9 cellular contexts compared by ENCODE assay signal in the genomic region with DNA sequence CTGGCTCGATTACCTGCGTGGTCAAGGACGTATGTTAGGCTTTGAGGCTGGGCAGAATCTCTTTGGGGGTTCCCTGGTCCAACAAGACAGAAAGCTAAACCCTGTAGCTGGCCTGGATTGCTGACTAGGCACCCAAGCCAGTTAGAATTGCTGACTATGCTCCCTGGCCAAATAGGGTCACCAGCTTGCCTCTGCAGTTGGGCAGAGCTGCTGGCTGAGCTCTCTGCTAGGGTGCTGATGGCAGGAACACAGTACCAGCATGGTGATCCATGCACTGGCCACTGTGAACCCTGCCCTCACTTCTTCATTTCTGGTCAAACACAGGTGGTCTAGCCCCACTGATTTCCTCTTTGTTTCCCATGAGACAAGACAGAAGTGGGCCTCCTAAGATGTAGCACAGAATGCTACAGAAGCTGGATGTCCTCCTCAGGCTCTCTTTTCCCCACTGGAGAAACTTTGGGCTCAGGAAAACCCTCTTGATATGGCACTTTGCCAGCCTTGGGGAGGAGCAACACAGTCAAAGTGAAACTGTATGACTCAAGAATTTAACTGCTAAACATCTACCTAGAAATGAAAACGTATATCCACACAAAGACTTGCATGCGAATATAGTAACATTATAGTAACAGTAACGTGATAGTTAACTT. TPM values are rescaled to one million over a fixed set of nuclear protein-coding genes. Genes with fewer than 3 reads are reported as not detected.
DNase-seq lines count a peak whose midpoint lies in the region; ATAC-seq and TF ChIP-seq lines count a peak whose summit lies in the region.
"Had no signal": no experiment of that assay in that cellular context is flagged by ENCODE, and none has a peak within 500 bp of the region (broad histone marks: within the 10 kb centered on the region; RNA-seq: fewer than 3 reads in every experiment).

No MANE protein-coding gene starts in this region.

- peaks cover 59% of the 10 kb centered on the region for H3K36me3 Mint-ChIP-seq in activated T-helper 1 cell treated with anti-CD3 and anti-CD28 coated beads, Interleukin-12 subunit alpha, Interleukin-12 subunit beta, Interleukin-2, Interleukin-4 antibody, amounts not matched to agents 30 ng/mL and 10 ng/mL and 1 ng/mL, durations not matched to agents 14 hours and 24 hours and 36 hours (ENCODE audit: low read depth)

- H3K27me3 Mint-ChIP-seq in activated T-helper 1 cell treated with anti-CD3 and anti-CD28 coated beads, Interleukin-12 subunit alpha, Interleukin-12 subunit beta, Interleukin-2, Interleukin-4 antibody, amounts not matched to agents 30 ng/mL and 10 ng/mL and 1 ng/mL, durations not matched to agents 14 hours and 24 hours and 36 hours (ENCODE audit: insufficient read depth), result no peaks in the 10 kb centered on the region

- no peak overlapping the region for H3K27ac ChIP-seq in osteoblast (ENCODE audit: low read depth, low read length)

- no peak for TF ChIP-seq CTCF in osteoblast (IDR thresholded peaks at IDR 0.05; ENCODE audit: extremely low read depth, low read depth, low read length)

- peaks cover 12% of the 10 kb centered on the region for H4K20me1 ChIP-seq in osteoblast (ENCODE audit: insufficient read depth, low read length)

- intact Hi-C loops in activated T-helper 1 cell treated with anti-CD3 and anti-CD28 coated beads, Interleukin-12 subunit alpha, Interleukin-12 subunit beta, Interleukin-2, Interleukin-4 antibody, amounts not matched to agents 30 ng/mL and 10 ng/mL and 1 ng/mL, durations not matched to agents 14 hours and 24 hours and 36 hours (cut with micrococcal nuclease), result loop anchor here (1.0 to 5.0 kb wide), 4 partner anchors 29 to 445 kb away; no protein-coding TSS in a partner anchor

- peak; percentile 32 for DNase-seq in activated T-helper 1 cell treated with anti-CD3 and anti-CD28 coated beads, Interleukin-12 subunit alpha, Interleukin-12 subunit beta, Interleukin-2, Interleukin-4 antibody, amounts not matched to agents 30 ng/mL and 10 ng/mL and 1 ng/mL, durations not matched to agents 14 hours and 24 hours and 36 hours (ENCODE audit: low spot score)
- DNase-seq in osteoblast (ENCODE audit: insufficient read length, low spot score, missing footprints) (peak; percentile 39), UCSD-AML1 (lab: John Stamatoyannopoulos, UW; ENCODE audit: unreplicated experiment) (no peak), SIG-M5 treated with dmso at 0.1 percent for 504 hours (lab: John Stamatoyannopoulos, UW; ENCODE audit: unreplicated experiment) (no peak), OCI-M2 (lab: John Stamatoyannopoulos, UW; ENCODE audit: unreplicated experiment) (no peak), GM19238 (ENCODE audit: insufficient read length, low spot score) (no peak)

- no peak overlapping the region for H3K4me2 ChIP-seq in osteoblast (ENCODE audit: insufficient read depth, low read length)

- no peak overlapping the region for H3K4me3 ChIP-seq in osteoblast (ENCODE audit: insufficient read depth, low read length)
- H3K4me3 ChIP-seq: HAP-1 had no signal

- H3K36me3 ChIP-seq in osteoblast (ENCODE audit: insufficient read depth, low read length), result no peaks in the 10 kb centered on the region
- H3K36me3 ChIP-seq: HAP-1 had no signal

- H3K4me1 Mint-ChIP-seq in activated T-helper 1 cell treated with anti-CD3 and anti-CD28 coated beads, Interleukin-12 subunit alpha, Interleukin-12 subunit beta, Interleukin-2, Interleukin-4 antibody, amounts not matched to agents 30 ng/mL and 10 ng/mL and 1 ng/mL, durations not matched to agents 14 hours and 24 hours and 36 hours (ENCODE audit: low read depth), result peaks cover 80% of the 10 kb centered on the region

- H3K27ac Mint-ChIP-seq in activated T-helper 1 cell treated with anti-CD3 and anti-CD28 coated beads, Interleukin-12 subunit alpha, Interleukin-12 subunit beta, Interleukin-2, Interleukin-4 antibody, amounts not matched to agents 30 ng/mL and 10 ng/mL and 1 ng/mL, durations not matched to agents 14 hours and 24 hours and 36 hours, result peak overlapping the region; percentile 90

- H3K4me3 Mint-ChIP-seq in activated T-helper 1 cell treated with anti-CD3 and anti-CD28 coated beads, Interleukin-12 subunit alpha, Interleukin-12 subunit beta, Interleukin-2, Interleukin-4 antibody, amounts not matched to agents 30 ng/mL and 10 ng/mL and 1 ng/mL, durations not matched to agents 14 hours and 24 hours and 36 hours, result peak overlapping the region; percentile 59

- H2AFZ ChIP-seq in osteoblast (ENCODE audit: low read length), result no peak overlapping the region

- no peaks in the 10 kb centered on the region for H3K9me3 ChIP-seq in osteoblast (ENCODE audit: low read depth, low read length)
- H3K9me3 ChIP-seq: HAP-1 had no signal

- H3K27me3 ChIP-seq in osteoblast (ENCODE audit: insufficient read depth, low read length), result no peaks in the 10 kb centered on the region

- peaks cover 44% of the 10 kb centered on the region for H3K79me2 ChIP-seq in osteoblast (ENCODE audit: insufficient read depth, low read length)

- H3K9me3 Mint-ChIP-seq in activated T-helper 1 cell treated with anti-CD3 and anti-CD28 coated beads, Interleukin-12 subunit alpha, Interleukin-12 subunit beta, Interleukin-2, Interleukin-4 antibody, amounts not matched to agents 30 ng/mL and 10 ng/mL and 1 ng/mL, durations not matched to agents 14 hours and 24 hours and 36 hours, result peaks cover 37% of the 10 kb centered on the region

- peak; percentile 70 for ATAC-seq in GM18868 (IDR thresholded peaks at IDR 0.05; ENCODE audit: unreplicated experiment)
- ATAC-seq in HG03354 (IDR thresholded peaks at IDR 0.05; ENCODE audit: poor library complexity, severe bottlenecking, unreplicated experiment), result peak; percentile 77

- H3K4me1 ChIP-seq in osteoblast (ENCODE audit: insufficient read depth, low read length), result no peaks in the 10 kb centered on the region
- H3K4me1 ChIP-seq: HAP-1 had no signal

RNA-seq across cellular contexts. Expression of gene SP140L, which starts 20.8 kb away (rescaled TPM):
- total RNA-seq in activated T-helper 1 cell treated with anti-CD3 and anti-CD28 coated beads, Interleukin-12 subunit alpha, Interleukin-12 subunit beta, Interleukin-2, Interleukin-4 antibody, amounts not matched to agents 30 ng/mL and 10 ng/mL and 1 ng/mL, durations not matched to agents 14 hours and 24 hours and 36 hours, result 57.4 and 57.8 TPM in 2 replicates
- 15.6 and 18.6 TPM in 2 replicates for total RNA-seq in osteoblast

Comparison
In these comparisons a context has a peak if more than half of its experiments do, and no peak if none do; other contexts are left out.
1. DNase-seq: peak in activated T-helper 1 cell treated with anti-CD3 and anti-CD28 coated beads, Interleukin-12 subunit alpha, Interleukin-12 subunit beta, Interleukin-2, Interleukin-4 antibody, amounts not matched to agents 30 ng/mL and 10 ng/mL and 1 ng/mL, durations not matched to agents 14 hours and 24 hours and 36 hours (single experiment) and osteoblast (single experiment); none in UCSD-AML1 (single experiment), SIG-M5 treated with dmso at 0.1 percent for 504 hours (single experiment), OCI-M2 (single experiment) and GM19238 (single experiment).